ENCODE assay signal across 16 cellular contexts in the genomic region with DNA sequence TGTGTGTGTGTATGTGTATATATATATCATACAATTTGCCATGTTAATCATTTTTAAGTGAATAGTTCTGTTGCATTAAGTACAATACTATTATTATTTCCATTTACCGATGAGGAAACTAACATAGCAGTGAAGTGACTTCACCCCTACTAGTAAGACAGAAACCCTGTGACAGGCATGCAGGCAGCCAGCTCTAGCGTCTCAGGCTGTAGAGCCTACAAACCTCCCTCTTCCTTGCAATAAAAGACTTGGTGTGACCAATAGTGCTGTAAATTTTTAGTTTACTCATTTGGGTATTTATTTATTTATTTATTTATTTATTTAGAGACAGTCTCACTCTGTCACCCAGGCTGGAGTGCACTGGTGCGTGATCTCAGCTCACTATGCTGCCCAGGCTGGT. TPM values are rescaled to one million over a fixed set of nuclear protein-coding genes. Genes with fewer than 3 reads are reported as not detected.
DNase-seq lines count a peak whose midpoint lies in the region; ATAC-seq and TF ChIP-seq lines count a peak whose summit lies in the region.
"Had no signal": no experiment of that assay in that cellular context is flagged by ENCODE, and none has a peak within 500 bp of the region (broad histone marks: within the 10 kb centered on the region; RNA-seq: fewer than 3 reads in every experiment).

No MANE protein-coding gene starts in this region.

- POLR2A ChIA-PET in activated B cell treated with CpG ODN at 0.5 μM for 24 hours (lab: Charles Lee): interaction anchor here (0.7 to 27.3 kb wide), 8 partner anchors 7 to 111 kb away, joined by 3 to 1209 read pairs (median 6); a partner anchor contains a TSS

- TF ChIP-seq CTCF in activated B cell treated with CpG ODN at 0.5 μM for 24 hours (IDR thresholded peaks at IDR 0.05): no peak
- no peak for TF ChIP-seq CTCF in transverse colon (IDR thresholded peaks at IDR 0.05)

- H3K4me2 ChIP-seq in Karpas-422 (ENCODE audit: low read depth, low read length, poor library complexity, severe bottlenecking): no peak overlapping the region

- H3K27me3 Mint-ChIP-seq in activated naive CD4-positive, alpha-beta T cell treated with anti-CD3 and anti-CD28 coated beads for 36 hours (ENCODE audit: low read depth): no peaks in the 10 kb centered on the region
- H3K27me3 Mint-ChIP-seq in activated B cell treated with CpG ODN at 0.5 μM for 24 hours: no peaks in the 10 kb centered on the region

- H3K4me1 ChIP-seq in transverse colon: peaks cover 0 to 37% (median 18%) of the 10 kb centered on the region in 4 donors
- H3K4me1 ChIP-seq in Karpas-422 (ENCODE audit: low read length): peaks cover 10% of the 10 kb centered on the region
- H3K4me1 ChIP-seq: Caco-2 had no signal

- ATAC-seq in activated B cell treated with CpG ODN at 0.5 μM for 24 hours (ENCODE audit: low read depth) (no peak), GM21723 (IDR thresholded peaks at IDR 0.05; ENCODE audit: unreplicated experiment) (no peak), GM18498 (IDR thresholded peaks at IDR 0.05; ENCODE audit: unreplicated experiment) (no peak)

- no peak for TF ChIP-seq POLR2A in transverse colon (IDR thresholded peaks at IDR 0.05)

- no peak overlapping the region for H3K4me3 Mint-ChIP-seq in activated naive CD4-positive, alpha-beta T cell treated with anti-CD3 and anti-CD28 coated beads for 36 hours
- H3K4me3 Mint-ChIP-seq in activated B cell treated with CpG ODN at 0.5 μM for 24 hours: peak overlapping the region; percentile 41

- peaks cover 21% of the 10 kb centered on the region for H3K36me3 Mint-ChIP-seq in activated naive CD4-positive, alpha-beta T cell treated with anti-CD3 and anti-CD28 coated beads for 36 hours (ENCODE audit: low read depth)
- H3K36me3 Mint-ChIP-seq in activated B cell treated with CpG ODN at 0.5 μM for 24 hours (ENCODE audit: low read depth): peaks cover 64% of the 10 kb centered on the region

- in situ Hi-C loops in transverse colon (cut with MboI; ENCODE audit: low pct_ligation_motif_present in 1 of 4, low pct_unique_long_range_greater_than_20kb in 1 of 4, low sequenced_read_pairs in 3 of 4): no loop called here

- H3K27ac ChIP-seq in transverse colon (peak overlapping the region; percentile 23 to 76 (median 45)), Karpas-422 (ENCODE audit: low read length) (no peak overlapping the region)

- H3K4me3 ChIP-seq in transverse colon (no peak overlapping the region), Karpas-422 (ENCODE audit: low read length) (no peak overlapping the region)
- H3K4me3 ChIP-seq: breast epithelium had no signal

- peaks cover 100% of the 10 kb centered on the region for H3K79me2 ChIP-seq in Karpas-422 (ENCODE audit: low read length)

- H3K9me3 Mint-ChIP-seq in activated naive CD4-positive, alpha-beta T cell treated with anti-CD3 and anti-CD28 coated beads for 36 hours: peaks cover 4% of the 10 kb centered on the region
- no peaks in the 10 kb centered on the region for H3K9me3 Mint-ChIP-seq in activated B cell treated with CpG ODN at 0.5 μM for 24 hours

- intact Hi-C loops in activated naive CD4-positive, alpha-beta T cell treated with anti-CD3 and anti-CD28 coated beads for 36 hours (cut with micrococcal nuclease): no loop called here
- intact Hi-C loops in activated B cell treated with CpG ODN at 0.5 μM for 24 hours (cut with micrococcal nuclease): no loop called here
- intact Hi-C loops in transverse colon (cut with DNase I; ENCODE audit: low total_unique reads): no loop called here

- no peak for TF ChIP-seq EP300 in transverse colon (IDR thresholded peaks at IDR 0.05; ENCODE audit: low read depth)

- no peaks in the 10 kb centered on the region for H3K9me2 ChIP-seq in Karpas-422 (replicated peaks; ENCODE audit: insufficient read depth, low read length)

- no peaks in the 10 kb centered on the region for H3K27me3 ChIP-seq in transverse colon
- no peaks in the 10 kb centered on the region for H3K27me3 ChIP-seq in Karpas-422 (ENCODE audit: low read length)
- H3K27me3 ChIP-seq: breast epithelium had no signal

- H3K36me3 ChIP-seq in transverse colon (no peaks in the 10 kb centered on the region), Karpas-422 (ENCODE audit: insufficient read depth, low read length) (peaks cover 35% of the 10 kb centered on the region)
- H3K36me3 ChIP-seq: breast epithelium had no signal

- peak; percentile 48 for DNase-seq in activated naive CD4-positive, alpha-beta T cell treated with anti-CD3 and anti-CD28 coated beads for 36 hours
- no peak for DNase-seq in activated naive CD4-positive, alpha-beta T cell treated with anti-CD3 and anti-CD28 coated beads, Interleukin-2, amount 50 U/mL, for 16 hours
- no peak for DNase-seq in activated B cell treated with CpG ODN at 0.5 μM for 24 hours
- peak; percentile 62 for DNase-seq in kidney tubule cell (ENCODE audit: low spot score)
- DNase-seq in transverse colon: no peak
- DNase-seq in Karpas-422: no peak
- DNase-seq: activated CD4-positive, alpha-beta T cell treated with anti-CD3 and anti-CD28 coated beads for 4 hours; Caco-2; GDM1; midbrain; NCI-H345; SHP77 treated with DMSO at 0.1 percent for 48 hours; stimulated activated CD4-positive, alpha-beta T cell treated with anti-CD3 and anti-CD28 coated beads, Interleukin-4, amount 100 ng/mL, for 24 hours had no signal

- no peak overlapping the region for H3K9ac ChIP-seq in Karpas-422 (ENCODE audit: low read length)

- 76% methylated on average over 2 to 3 of the region's 3 CpGs for WGBS in transverse colon (ENCODE audit: low coverage in 1 of 2), 2 donors

- no peaks in the 10 kb centered on the region for H3K9me3 ChIP-seq in transverse colon
- no peaks in the 10 kb centered on the region; the same call in 1 of the 2 replicates for H3K9me3 ChIP-seq in Karpas-422 (ENCODE audit: low read length)
- H3K9me3 ChIP-seq: breast epithelium had no signal

- CTCF ChIA-PET in activated naive CD4-positive, alpha-beta T cell treated with anti-CD3 and anti-CD28 coated beads for 36 hours (lab: Charles Lee): interaction anchor here (0.6 kb wide), 1 partner anchor 14 kb away, joined by 4 read pairs; no protein-coding TSS in a partner anchor
- CTCF ChIA-PET in activated B cell treated with CpG ODN at 0.5 μM for 24 hours (lab: Charles Lee): no interaction called here

- no peak overlapping the region for H2AFZ ChIP-seq in Karpas-422 (ENCODE audit: low read length)

- H3K4me1 Mint-ChIP-seq in activated naive CD4-positive, alpha-beta T cell treated with anti-CD3 and anti-CD28 coated beads for 36 hours (ENCODE audit: low read depth): peaks cover 72% of the 10 kb centered on the region
- H3K4me1 Mint-ChIP-seq in activated B cell treated with CpG ODN at 0.5 μM for 24 hours: peaks cover 85% of the 10 kb centered on the region

- H3K27ac Mint-ChIP-seq in activated naive CD4-positive, alpha-beta T cell treated with anti-CD3 and anti-CD28 coated beads for 36 hours: peak overlapping the region; percentile 59
- peak overlapping the region; percentile 90 for H3K27ac Mint-ChIP-seq in activated B cell treated with CpG ODN at 0.5 μM for 24 hours

- H4K20me1 ChIP-seq in Karpas-422 (ENCODE audit: insufficient read depth, low read depth, low read length): 0 out of 2 replicates have a peak, but pooled peaks cover 4% of the 10 kb centered on the region

RNA-seq across cellular contexts. Expression of a gene that starts 24.7 kb away (rescaled TPM):
- 100 to 1,000 TPM; 126 to 128 TPM for total RNA-seq in activated naive CD4-positive, alpha-beta T cell treated with anti-CD3 and anti-CD28 coated beads for 36 hours
- total RNA-seq in activated B cell treated with CpG ODN at 0.5 μM for 24 hours (454 and 501 TPM in 2 replicates), transverse colon (100 to 1,000 TPM in 1 of 4 donors, 10 to 100 TPM in 3; 38.5 to 114 (median 62.9) TPM)
- total RNA-seq in Karpas-422 (2014; rRNA removed; shearing (Covaris generic); ENCODE audit: low replicate concordance): 205 and 280 TPM in 2 replicates

RNA-seq across cellular contexts. Expression of a gene that starts 35.4 kb away (rescaled TPM):
- total RNA-seq in activated naive CD4-positive, alpha-beta T cell treated with anti-CD3 and anti-CD28 coated beads for 36 hours: 10 to 100 TPM; 19.0 to 20.0 TPM
- total RNA-seq in activated B cell treated with CpG ODN at 0.5 μM for 24 hours: 17.7 and 19.6 TPM in 2 replicates
- total RNA-seq in transverse colon: 10 to 100 TPM; 25.7 to 33.7 (median 32.7) TPM
- total RNA-seq in Karpas-422 (2014; rRNA removed; shearing (Covaris generic); ENCODE audit: low replicate concordance): 9.6 and 11.6 TPM in 2 replicates

Comparison
In these comparisons a context has a peak if more than half of its experiments do, and no peak if none do; other contexts are left out.
1. DNase-seq: peak in activated naive CD4-positive, alpha-beta T cell treated with anti-CD3 and anti-CD28 coated beads for 36 hours (single experiment) and kidney tubule cell (single experiment); none in activated naive CD4-positive, alpha-beta T cell treated with anti-CD3 and anti-CD28 coated beads, Interleukin-2, amount 50 U/mL, for 16 hours (single experiment), activated B cell treated with CpG ODN at 0.5 μM for 24 hours (single experiment), transverse colon (single experiment) and Karpas-422 (single experiment).